8 cellular contexts compared by ENCODE assay signal in the genomic region with DNA sequence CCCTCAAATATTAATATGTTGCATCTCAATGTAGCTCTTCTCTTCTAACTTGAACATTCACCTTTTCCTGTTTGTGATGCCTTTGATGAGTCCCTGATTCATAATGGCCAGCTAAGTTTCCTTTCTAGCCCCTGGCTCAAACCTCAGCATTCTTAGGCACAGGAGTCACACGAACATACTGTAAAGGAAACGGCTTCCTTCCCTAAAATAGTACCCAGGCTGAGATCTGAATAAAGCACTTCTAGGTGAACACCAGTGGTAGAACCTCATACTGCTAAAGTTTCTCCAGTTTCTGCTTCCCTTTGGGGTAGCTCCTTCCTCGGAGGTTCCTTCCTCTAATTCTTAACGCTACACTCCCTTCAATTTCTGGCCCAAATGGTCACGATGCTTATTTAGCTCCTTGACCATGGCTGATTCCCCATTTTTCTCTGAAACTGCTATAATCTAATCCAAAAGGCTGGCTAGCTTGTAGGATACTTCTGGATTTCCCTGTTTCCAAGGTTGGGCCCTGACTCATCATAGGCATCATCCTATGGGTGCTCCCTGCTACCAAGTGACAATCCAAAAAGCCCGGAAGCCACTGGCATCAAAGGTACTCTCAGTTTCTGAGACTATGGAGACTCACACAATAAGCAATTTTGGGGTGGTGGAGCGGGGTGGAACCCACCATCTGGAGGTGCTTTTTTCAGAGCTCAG. TPM values are rescaled to one million over a fixed set of nuclear protein-coding genes. Genes with fewer than 3 reads are reported as not detected.
A peak's percentile ranks its signal among the peaks of the same experiment; 100 is the strongest.
DNase-seq lines count a peak whose midpoint lies in the region; ATAC-seq and TF ChIP-seq lines count a peak whose summit lies in the region.

No MANE protein-coding gene starts in this region.

- H3K27me3 ChIP-seq in PC-3 (ENCODE audit: low read length) = no peaks in the 10 kb centered on the region
- no peaks in the 10 kb centered on the region for H3K27me3 ChIP-seq in psoas muscle (ENCODE audit: insufficient read depth in 3 of 3, low read length in 2 of 3)
- no peaks in the 10 kb centered on the region for H3K27me3 ChIP-seq in ovary

- intact Hi-C loops in PC-3 (cut with micrococcal nuclease) = no loop called here
- intact Hi-C loops in psoas muscle (cut with DNase I) = loop anchor here in 1 of 2 donors (5.0 kb wide), 1 partner anchor 111 kb away; the partner anchor contains the start of gene AMOTL2
- intact Hi-C loops in ovary (cut with DNase I) = no loop called here

- TF ChIP-seq EP300 in ovary (IDR thresholded peaks at IDR 0.05) = no peak

- H3K9me3 ChIP-seq in PC-3 (ENCODE audit: low read length) (no peaks in the 10 kb centered on the region), psoas muscle (no peaks in the 10 kb centered on the region), ovary (no peaks in the 10 kb centered on the region)

- H3K9me2 ChIP-seq in PC-3 (replicated peaks; ENCODE audit: low read length) = no peaks in the 10 kb centered on the region

- H3K36me3 ChIP-seq in PC-3 (ENCODE audit: low read depth, low read length) (peaks cover 7% of the 10 kb centered on the region), psoas muscle (ENCODE audit: insufficient read depth in 1 of 2, low read depth in 1 of 2) (peaks cover 0 to 41% of the 10 kb centered on the region in 2 donors), ovary (no peaks in the 10 kb centered on the region)

- H3K4me1 ChIP-seq in PC-3 (ENCODE audit: insufficient read depth, low read length) (peaks cover 33% of the 10 kb centered on the region), psoas muscle (peaks cover 44% of the 10 kb centered on the region), ovary (ENCODE audit: insufficient read depth) (peaks cover 5% of the 10 kb centered on the region)

- H3K27ac ChIP-seq in PC-3 (ENCODE audit: low read length) = peak overlapping the region; percentile 75
- peak overlapping the region; percentile 97 for H3K27ac ChIP-seq in psoas muscle
- H3K27ac ChIP-seq in ovary = no peak overlapping the region

- no peaks in the 10 kb centered on the region for H4K20me1 ChIP-seq in PC-3 (ENCODE audit: low read length)

- TF ChIP-seq POLR2A in ovary (IDR thresholded peaks at IDR 0.05) = no peak

- no peak overlapping the region for H2AFZ ChIP-seq in PC-3 (ENCODE audit: low read length)

- peaks cover 51% of the 10 kb centered on the region for H3K79me2 ChIP-seq in PC-3 (ENCODE audit: low read length)

- no peaks in the 10 kb centered on the region for H3F3A ChIP-seq in PC-3 (ENCODE audit: low read length, unreplicated experiment)

- H3K4me3 ChIP-seq in PC-3 (ENCODE audit: low read length) = peak overlapping the region; percentile 29; the same call in 1 of the 2 replicates
- H3K4me3 ChIP-seq in psoas muscle = no peak overlapping the region
- H3K4me3 ChIP-seq in ovary = no peak overlapping the region

- peak; percentile 91 for DNase-seq in EL
- DNase-seq in PC-3 = peak; percentile 65
- peak; percentile 92 for DNase-seq in dermis blood vessel endothelial cell
- no peak for DNase-seq in psoas muscle
- DNase-seq in GM13976 (ENCODE audit: low spot score) = no peak
- no peak for DNase-seq in NCI-H446 (lab: John Stamatoyannopoulos, UW)
- DNase-seq in NCI-H2171 treated with DMSO at 0.1 percent for 48 hours (lab: John Stamatoyannopoulos, UW) = no peak
- DNase-seq in ovary = no peak

- 0 out of 2 replicates have a peak overlapping the region, but pooled peaks have one; percentile 7 for H3K9ac ChIP-seq in PC-3 (ENCODE audit: low read length)

- WGBS in psoas muscle, 3 donors = 60 to 68% (median 64%) methylated on average over 7 of the region's 7 CpGs
- WGBS in ovary, 3 donors = 76 to 83% (median 82%) methylated on average over 7 of the region's 7 CpGs

- no peak for TF ChIP-seq CTCF in PC-3 (conservative IDR thresholded peaks at IDR 0.05; ENCODE audit: low read depth, low read length)
- TF ChIP-seq CTCF in psoas muscle (IDR thresholded peaks at IDR 0.05) = no peak
- TF ChIP-seq CTCF in GM13976 (IDR thresholded peaks at IDR 0.05; ENCODE audit: borderline replicate concordance, control extremely low read depth, extremely low read depth, insufficient read depth, missing control alignments) = no peak
- TF ChIP-seq CTCF in ovary (IDR thresholded peaks at IDR 0.05) = no peak

- POLR2A ChIA-PET in PC-3 (lab: Charles Lee; ENCODE audit: unreplicated experiment) = interaction anchor here (0.5 kb wide), 1 partner anchor 118 kb away, joined by 3 read pairs; no protein-coding TSS in a partner anchor

- CTCF ChIA-PET in PC-3 (lab: Charles Lee) = interaction anchor here (0.7 kb wide), 1 partner anchor 10 kb away, joined by 3 read pairs; no protein-coding TSS in a partner anchor

- in situ Hi-C loops in GM13976 (cut with MboI; ENCODE audit: low sequenced_read_pairs, unreplicated experiment) = no loop called here

- ATAC-seq in PC-3 (no peak), psoas muscle (no peak)

- H3K4me2 ChIP-seq in PC-3 (ENCODE audit: low read length) = peak overlapping the region; percentile 62

- TSS peak; percentile 1 for BruUV-seq in PC-3 (replicated peaks; lab: Mats Ljungman, UMichigan)

RNA-seq across cellular contexts. Expression of gene ANAPC13, which starts 2.4 kb away (rescaled TPM):
- total RNA-seq in PC-3 (2014; rRNA removed) (19.3 and 21.0 TPM in 2 replicates), dermis blood vessel endothelial cell (80.8 and 87.0 TPM in 2 replicates), psoas muscle (10 to 100 TPM; 48.6 to 65.8 (median 63.5) TPM), ovary (10 to 100 TPM; 23.4 to 58.7 (median 42.6) TPM)
- polyA plus RNA-seq in psoas muscle (10 to 100 TPM; 68.7 to 73.7 (median 71.5) TPM), ovary (100 to 1,000 TPM in 1 of 2 donors, 10 to 100 TPM in 1; 55.9 to 104 TPM)

RNA-seq across cellular contexts. Expression of gene CEP63, which starts 2.5 kb away (rescaled TPM):
- total RNA-seq in PC-3 (2014; rRNA removed) (15.4 and 38.1 TPM in 2 replicates), dermis blood vessel endothelial cell (14.0 and 17.5 TPM in 2 replicates), psoas muscle (10 to 100 TPM; 26.6 to 37.9 (median 30.6) TPM), ovary (10 to 100 TPM; 16.6 to 74.1 (median 22.8) TPM)
- polyA plus RNA-seq in psoas muscle (10 to 100 TPM; 26.5 to 51.3 (median 28.0) TPM), ovary (10 to 100 TPM; 18.8 to 22.2 TPM)

Comparison
In these comparisons a context has a peak if more than half of its experiments do, and no peak if none do; other contexts are left out.
1. DNase-seq: peak in EL (single experiment), PC-3 (single experiment) and dermis blood vessel endothelial cell (single experiment); none in psoas muscle (0 of 2), GM13976 (single experiment), NCI-H446 (0 of 2), NCI-H2171 treated with DMSO at 0.1 percent for 48 hours (single experiment) and ovary (0 of 5).
2. H3K27ac ChIP-seq: peak in PC-3 (single experiment) and psoas muscle (single experiment); none in ovary (0 of 2).